Comparison of ENCODE assay signal across 9 cellular contexts in the genomic region with DNA sequence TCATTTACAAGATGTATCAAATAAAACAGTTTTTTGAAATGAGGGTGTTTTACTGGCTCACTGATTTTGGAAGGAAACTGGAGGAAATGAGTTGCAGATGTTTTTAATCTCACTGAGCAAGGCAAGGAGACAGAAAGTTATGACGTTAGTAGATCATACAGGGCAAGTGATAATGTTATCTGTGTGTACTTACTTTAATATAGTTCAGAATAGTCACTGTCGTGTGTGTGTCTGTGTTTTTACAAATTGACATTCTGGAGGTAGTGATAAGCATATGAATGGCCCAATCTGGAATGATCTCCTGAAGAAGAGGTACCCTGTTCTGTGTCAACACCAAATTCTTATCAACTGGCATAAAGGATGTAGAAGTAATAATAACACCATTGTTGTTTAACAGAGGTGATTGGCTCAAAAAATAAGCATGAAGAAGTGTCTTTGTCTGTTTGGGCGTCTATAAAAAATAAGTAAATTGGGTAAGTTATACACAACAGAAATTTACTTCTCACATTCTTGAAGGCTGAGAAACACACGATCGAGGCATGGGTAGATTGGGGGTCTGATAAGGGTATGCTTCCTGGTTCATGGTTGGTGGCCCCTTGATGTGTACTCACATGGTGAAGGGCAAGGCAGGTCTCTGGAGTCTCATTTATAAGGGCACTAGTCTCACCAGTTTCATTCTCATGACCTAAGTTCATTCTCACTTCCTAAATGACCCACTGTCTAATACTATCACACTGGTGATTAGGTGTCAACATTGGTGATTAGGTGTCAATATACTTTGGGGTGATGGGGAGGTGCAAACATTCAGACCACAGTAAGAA. TPM values are rescaled to one million over a fixed set of nuclear protein-coding genes. Genes with fewer than 3 reads are reported as not detected.
DNase-seq lines count a peak whose midpoint lies in the region; ATAC-seq and TF ChIP-seq lines count a peak whose summit lies in the region.
"Had no signal": no experiment of that assay in that cellular context is flagged by ENCODE, and none has a peak within 500 bp of the region (broad histone marks: within the 10 kb centered on the region; RNA-seq: fewer than 3 reads in every experiment).

No MANE protein-coding gene starts in this region.

- TF ChIP-seq CTCF in upper lobe of left lung (IDR thresholded peaks at IDR 0.05) = no peak

- WGBS in upper lobe of left lung, 2 donors = 28 to 38% methylated on average over 5 of the region's 5 CpGs

- H3K27ac ChIP-seq in upper lobe of left lung = peak overlapping the region in 3 of 4 donors; percentile 22 to 86 (median 77)

- H3K36me3 Mint-ChIP-seq in activated T-cell treated with anti-CD3 and anti-CD28 coated beads, Interleukin-2, amount 50 U/mL, for 72 hours (ENCODE audit: insufficient read depth in 2 of 2) = peaks cover 5 to 22% of the 10 kb centered on the region in 2 donors
- peaks cover 35 to 37% of the 10 kb centered on the region in 2 donors for H3K36me3 Mint-ChIP-seq in activated naive CD4-positive, alpha-beta T cell treated with anti-CD3 and anti-CD28 coated beads, Interleukin-2, amount 50 U/mL, for 72 hours

- H3K27me3 Mint-ChIP-seq in activated T-cell treated with anti-CD3 and anti-CD28 coated beads, Interleukin-2, amount 50 U/mL, for 72 hours (ENCODE audit: low read depth) = no peaks in the 10 kb centered on the region

- no peaks in the 10 kb centered on the region for H3K27me3 ChIP-seq in upper lobe of left lung

- peaks cover 0 to 17% (median 4%) of the 10 kb centered on the region in 4 donors for H3K4me1 ChIP-seq in upper lobe of left lung

- H3K4me3 Mint-ChIP-seq in activated T-cell treated with anti-CD3 and anti-CD28 coated beads, Interleukin-2, amount 50 U/mL, for 72 hours = peak overlapping the region; percentile 78 to 84

- peak overlapping the region; percentile 100 for H3K27ac Mint-ChIP-seq in activated T-cell treated with anti-CD3 and anti-CD28 coated beads, Interleukin-2, amount 50 U/mL, for 72 hours
- peak overlapping the region; percentile 99 for H3K27ac Mint-ChIP-seq in activated naive CD4-positive, alpha-beta T cell treated with anti-CD3 and anti-CD28 coated beads, Interleukin-2, amount 50 U/mL, for 72 hours

- no peak for TF ChIP-seq POLR2A in upper lobe of left lung (IDR thresholded peaks at IDR 0.05)

- H3K4me3 ChIP-seq in upper lobe of left lung = no peak overlapping the region

- peaks cover 0 to 10% (median 3%) of the 10 kb centered on the region in 4 donors for H3K9me3 ChIP-seq in upper lobe of left lung

- peaks cover 67% of the 10 kb centered on the region for H3K4me1 Mint-ChIP-seq in activated T-cell treated with anti-CD3 and anti-CD28 coated beads, Interleukin-2, amount 50 U/mL, for 72 hours (ENCODE audit: low read depth)

- DNase-seq in activated T-cell treated with anti-CD3 and anti-CD28 coated beads, Interleukin-2, amount 50 U/mL, for 72 hours = no peak
- no peak for DNase-seq in activated T-cell treated with anti-CD3 and anti-CD28 coated beads for 4 hours
- no peak for DNase-seq in activated naive CD4-positive, alpha-beta T cell treated with anti-CD3 and anti-CD28 coated beads, Interleukin-2, amount 50 U/mL, for 72 hours (ENCODE audit: low spot score in 2 of 2)
- no peak for DNase-seq in upper lobe of left lung
- DNase-seq in NCI-H2196 (lab: John Stamatoyannopoulos, UW; ENCODE audit: unreplicated experiment) = no peak
- no peak for DNase-seq in UCSD-AML1 (lab: John Stamatoyannopoulos, UW; ENCODE audit: unreplicated experiment)
- no peak for DNase-seq in HuH-7 (ENCODE audit: low spot score)
- DNase-seq: NCI-H2171 had no signal

- H3K36me3 ChIP-seq in upper lobe of left lung = no peaks in the 10 kb centered on the region

- peak; percentile 65 to 68 for ATAC-seq in activated T-cell treated with anti-CD3 and anti-CD28 coated beads, Interleukin-2, amount 50 U/mL, for 72 hours (replicated peaks in 1 of 2)
- peak; percentile 62 for ATAC-seq in HG03025 (IDR thresholded peaks at IDR 0.05; ENCODE audit: low FRiP score, unreplicated experiment)
- ATAC-seq in activated naive CD4-positive, alpha-beta T cell treated with anti-CD3 and anti-CD28 coated beads, Interleukin-2, amount 50 U/mL, for 72 hours = peak; percentile 56 to 68
- ATAC-seq in upper lobe of left lung (ENCODE audit: low FRiP score in 2 of 2) = no peak

- peaks cover 6 to 7% of the 10 kb centered on the region in 2 donors for H3K9me3 Mint-ChIP-seq in activated T-cell treated with anti-CD3 and anti-CD28 coated beads, Interleukin-2, amount 50 U/mL, for 72 hours
- peaks cover 8 to 13% of the 10 kb centered on the region in 2 donors for H3K9me3 Mint-ChIP-seq in activated naive CD4-positive, alpha-beta T cell treated with anti-CD3 and anti-CD28 coated beads, Interleukin-2, amount 50 U/mL, for 72 hours

- TF ChIP-seq EP300 in upper lobe of left lung (IDR thresholded peaks at IDR 0.05) = peak in 1 of 4 donors; percentile 8

RNA-seq across cellular contexts. Expression of a gene that starts 2.1 kb away (rescaled TPM):
- total RNA-seq in activated T-cell treated with anti-CD3 and anti-CD28 coated beads, Interleukin-2, amount 50 U/mL, for 72 hours = 10 to 100 TPM; 37.7 to 60.6 TPM
- total RNA-seq in activated naive CD4-positive, alpha-beta T cell treated with anti-CD3 and anti-CD28 coated beads, Interleukin-2, amount 50 U/mL, for 72 hours = 10 to 100 TPM; 32.5 to 37.2 TPM
- 10 to 100 TPM; 13.6 to 27.4 (median 22.1) TPM for total RNA-seq in upper lobe of left lung

RNA-seq across cellular contexts. Expression of a gene that starts 25.1 kb away (rescaled TPM):
- total RNA-seq in activated T-cell treated with anti-CD3 and anti-CD28 coated beads, Interleukin-2, amount 50 U/mL, for 72 hours = under 1 TPM in 1 of 2 donors, not detected in 1; 0.23 TPM
- not detected for total RNA-seq in activated naive CD4-positive, alpha-beta T cell treated with anti-CD3 and anti-CD28 coated beads, Interleukin-2, amount 50 U/mL, for 72 hours
- total RNA-seq in upper lobe of left lung = under 1 TPM in 1 of 6 donors, not detected in 5; 0.34 TPM

Comparison
In these comparisons a context has a peak if more than half of its experiments do, and no peak if none do; other contexts are left out.
1. ATAC-seq: peak in activated T-cell treated with anti-CD3 and anti-CD28 coated beads, Interleukin-2, amount 50 U/mL, for 72 hours (2 of 2), HG03025 (single experiment) and activated naive CD4-positive, alpha-beta T cell treated with anti-CD3 and anti-CD28 coated beads, Interleukin-2, amount 50 U/mL, for 72 hours (2 of 2); none in upper lobe of left lung (0 of 2).